In genomic region chr5:131281133-131281867, GRCh38 we compare ENCODE assay signal across 8 cellular contexts. TPM values are rescaled to one million over a fixed set of nuclear protein-coding genes. Genes with fewer than 3 reads are reported as not detected.
DNase-seq lines count a peak whose midpoint lies in the region; ATAC-seq and TF ChIP-seq lines count a peak whose summit lies in the region.

No MANE protein-coding gene starts in this region.

- peaks cover 81 to 93% (median 89%) of the 10 kb centered on the region in 3 donors for H3K4me1 Mint-ChIP-seq in CD8-positive, alpha-beta memory T cell

- H3K27me3 ChIP-seq in CD8-positive, alpha-beta memory T cell (ENCODE audit: insufficient read depth, low read length, poor library complexity, severe bottlenecking) = no peaks in the 10 kb centered on the region
- no peaks in the 10 kb centered on the region for H3K27me3 ChIP-seq in testis

- H3K27ac ChIP-seq in CD8-positive, alpha-beta memory T cell (ENCODE audit: low read depth, low read length) = peak overlapping the region; percentile 34
- H3K27ac ChIP-seq in testis = no peak overlapping the region

- no peak for TF ChIP-seq CTCF in testis (IDR thresholded peaks at IDR 0.05)

- H3K4me3 ChIP-seq in CD8-positive, alpha-beta memory T cell (ENCODE audit: low read length) = peak overlapping the region; percentile 55
- H3K4me3 ChIP-seq in testis = no peak overlapping the region

- peaks cover 0 to 21% of the 10 kb centered on the region in 2 donors for H3K27me3 Mint-ChIP-seq in CD8-positive, alpha-beta memory T cell

- peaks cover 4 to 57% (median 6%) of the 10 kb centered on the region in 3 donors for H3K36me3 Mint-ChIP-seq in CD8-positive, alpha-beta memory T cell

- no peaks in the 10 kb centered on the region for H3K9me3 ChIP-seq in CD8-positive, alpha-beta memory T cell (ENCODE audit: low read length)
- H3K9me3 ChIP-seq in testis = no peaks in the 10 kb centered on the region

- peaks cover 0 to 7% (median 6%) of the 10 kb centered on the region in 5 donors for H3K9me3 Mint-ChIP-seq in CD8-positive, alpha-beta memory T cell

- H3K4me3 Mint-ChIP-seq in CD8-positive, alpha-beta memory T cell = peak overlapping the region; percentile 68 to 84 (median 79)

- WGBS in testis, 2 donors = 80 to 82% methylated on average over 5 of the region's 5 CpGs

- no peaks in the 10 kb centered on the region for H3K36me3 ChIP-seq in CD8-positive, alpha-beta memory T cell (ENCODE audit: insufficient read depth, low read length)
- no peaks in the 10 kb centered on the region for H3K36me3 ChIP-seq in testis (ENCODE audit: low read depth, missing control alignments)

- H3K27ac Mint-ChIP-seq in CD8-positive, alpha-beta memory T cell = peak overlapping the region; percentile 66 to 96 (median 83)

- peak in 2 of 5 donors; percentile 85 to 88 for DNase-seq in CD8-positive, alpha-beta memory T cell
- peak; percentile 59 for DNase-seq in OCI-M1 (lab: John Stamatoyannopoulos, UW)
- DNase-seq in kidney tubule cell (ENCODE audit: low spot score) = peak; percentile 11
- no peak for DNase-seq in SIG-M5 treated with dmso at 0.1 percent for 504 hours (lab: John Stamatoyannopoulos, UW; ENCODE audit: unreplicated experiment)
- DNase-seq in testis = no peak
- no peak for DNase-seq in activated CD4-positive, alpha-beta T cell treated with anti-CD3 and anti-CD28 coated beads, Interleukin-2, amount 50 U/mL, for 1 hour
- no peak for DNase-seq in middle frontal gyrus (ENCODE audit: extremely low spot score, low spot score)

- H3K4me1 ChIP-seq in CD8-positive, alpha-beta memory T cell (ENCODE audit: insufficient read depth, low read length) = peaks cover 86% of the 10 kb centered on the region
- no peaks in the 10 kb centered on the region for H3K4me1 ChIP-seq in testis

- CTCF ChIA-PET in CD8-positive, alpha-beta memory T cell (lab: Charles Lee) = interaction anchor here (1.1 to 8.8 kb wide), 5 partner anchors 9 to 101 kb away, joined by 3 to 73 read pairs (median 4); partner anchors contain the start of gene CDC42SE2

- peak; percentile 38 for ATAC-seq in GM21529 (IDR thresholded peaks at IDR 0.05; ENCODE audit: unreplicated experiment)

- intact Hi-C loops in testis (cut with DNase I; ENCODE audit: low total_unique reads) = no loop called here

- no peak for TF ChIP-seq POLR2A in testis (IDR thresholded peaks at IDR 0.05)

- POLR2A ChIA-PET in CD8-positive, alpha-beta memory T cell (lab: Charles Lee) = interaction anchor here (0.6 to 2.9 kb wide), 12 partner anchors 8 to 204 kb away, joined by 3 to 25 read pairs (median 3); partner anchors contain the start of gene CDC42SE2

RNA-seq across cellular contexts. Expression of gene CDC42SE2, which starts 17.4 kb away (rescaled TPM):
- total RNA-seq in CD8-positive, alpha-beta memory T cell = 100 to 1,000 TPM; 125 to 131 TPM
- 460 TPM for polyA plus RNA-seq in CD8-positive, alpha-beta memory T cell
- 10 to 100 TPM; 67.1 to 72.8 TPM for total RNA-seq in testis
- polyA plus RNA-seq in testis (ENCODE audit: insufficient read depth, low read depth, low replicate concordance) = 57.6 TPM

Comparison
In these comparisons a context has a peak if more than half of its experiments do, and no peak if none do; other contexts are left out.
1. DNase-seq: peak in OCI-M1 (single experiment) and kidney tubule cell (single experiment); none in SIG-M5 treated with dmso at 0.1 percent for 504 hours (single experiment), testis (single experiment), activated CD4-positive, alpha-beta T cell treated with anti-CD3 and anti-CD28 coated beads, Interleukin-2, amount 50 U/mL, for 1 hour (single experiment) and middle frontal gyrus (single experiment).